Comparison of ENCODE assay signal across 40 cellular contexts in genomic region chr4:119240568-119240967, GRCh38.
"Had no signal": no experiment of that assay in that cellular context is flagged by ENCODE, and none has a peak within 500 bp of the region (broad histone marks: within the 10 kb centered on the region; RNA-seq: fewer than 3 reads in every experiment).

No MANE protein-coding gene starts in this region.

- H3K9me3 Mint-ChIP-seq: activated CD4-positive, alpha-beta memory T cell treated with anti-CD3 and anti-CD28 coated beads, Interleukin-2, amount 10 ng/mL, durations not matched to agents 7 days and 5 days; activated CD4-positive, alpha-beta T cell treated with anti-CD3 and anti-CD28 coated beads, Interleukin-2, amount 10 ng/mL, durations not matched to agents 7 days and 5 days; activated naive CD4-positive, alpha-beta T cell treated with anti-CD3 and anti-CD28 coated beads for 36 hours; activated naive CD4-positive, alpha-beta T cell treated with anti-CD3 and anti-CD28 coated beads, Interleukin-2, amount 50 U/mL, for 72 hours; activated naive CD8-positive, alpha-beta T cell treated with anti-CD3 and anti-CD28 coated beads for 36 hours; activated T-cell treated with anti-CD3 and anti-CD28 coated beads, Interleukin-2, amount 50 U/mL, for 24 hours; central memory CD8-positive, alpha-beta T cell; T-helper 1 cell treated with Interleukin-12 subunit alpha and Interleukin-12 subunit beta and Interleukin-4 antibody, amounts not matched to agents 30 μg/mL and 1 μg/mL, for 36 hours; T-helper 2 cell treated with Interferon-gamma antibody and Interleukin-4, amounts not matched to agents 5 μg/mL and 100 μg/mL, for 36 hours; WTC11 had no signal

- H3K27ac Mint-ChIP-seq: activated CD4-positive, alpha-beta memory T cell treated with anti-CD3 and anti-CD28 coated beads, Interleukin-2, amount 10 ng/mL, durations not matched to agents 7 days and 5 days; activated CD4-positive, alpha-beta T cell treated with anti-CD3 and anti-CD28 coated beads for 36 hours; activated CD4-positive, alpha-beta T cell treated with anti-CD3 and anti-CD28 coated beads, Interleukin-2, amount 10 ng/mL, durations not matched to agents 7 days and 5 days; activated CD8-positive, alpha-beta memory T cell treated with anti-CD3 and anti-CD28 coated beads, Interleukin-2, amount 10 ng/mL, durations not matched to agents 7 days and 5 days; activated CD8-positive, alpha-beta T cell treated with anti-CD3 and anti-CD28 coated beads, Interleukin-2, amount 10 ng/mL, durations not matched to agents 7 days and 5 days; activated naive CD4-positive, alpha-beta T cell treated with anti-CD3 and anti-CD28 coated beads for 36 hours; activated naive CD4-positive, alpha-beta T cell treated with anti-CD3 and anti-CD28 coated beads, Interleukin-2, amount 50 U/mL, for 72 hours; activated naive CD8-positive, alpha-beta T cell treated with anti-CD3 and anti-CD28 coated beads for 36 hours; activated T-cell treated with anti-CD3 and anti-CD28 coated beads, Interleukin-2, amount 50 U/mL, for 24 hours; T-helper 1 cell treated with Interleukin-12 subunit alpha and Interleukin-12 subunit beta and Interleukin-4 antibody, amounts not matched to agents 30 μg/mL and 1 μg/mL, for 36 hours; T-helper 2 cell treated with Interferon-gamma antibody and Interleukin-4, amounts not matched to agents 5 μg/mL and 100 μg/mL, for 36 hours had no signal

- ATAC-seq: activated CD4-positive, alpha-beta T cell treated with anti-CD3 and anti-CD28 coated beads for 36 hours; activated CD4-positive, CD25-positive, alpha-beta regulatory T cell treated with anti-CD3 and anti-CD28 coated beads, Interleukin-2, amount 50 U/mL, for 24 hours; activated CD8-positive, alpha-beta memory T cell treated with anti-CD3 and anti-CD28 coated beads, Interleukin-2, amount 10 ng/mL, durations not matched to agents 7 days and 5 days; activated CD8-positive, alpha-beta T cell treated with anti-CD3 and anti-CD28 coated beads, Interleukin-2, amount 10 ng/mL, durations not matched to agents 7 days and 5 days; activated naive CD4-positive, alpha-beta T cell treated with anti-CD3 and anti-CD28 coated beads, Interleukin-2, amount 50 U/mL, for 72 hours; body of pancreas; WTC11 had no signal

- H3K27me3 ChIP-seq: adrenal gland, body of pancreas, brain microvascular endothelial cell, breast epithelium, cardiac muscle cell had no signal

- H3K9me3 ChIP-seq: adrenal gland, body of pancreas, breast epithelium had no signal

- H3K27ac ChIP-seq: adrenal gland, body of pancreas, brain microvascular endothelial cell, breast epithelium, cardiac muscle cell, WERI-Rb-1 had no signal

- H3K36me3 ChIP-seq: brain microvascular endothelial cell, breast epithelium, WERI-Rb-1 had no signal

- H3K27me3 Mint-ChIP-seq: activated CD4-positive, alpha-beta memory T cell treated with anti-CD3 and anti-CD28 coated beads, Interleukin-2, amount 10 ng/mL, durations not matched to agents 7 days and 5 days; activated CD4-positive, alpha-beta T cell treated with anti-CD3 and anti-CD28 coated beads for 36 hours; activated CD4-positive, alpha-beta T cell treated with anti-CD3 and anti-CD28 coated beads, Interleukin-2, amount 10 ng/mL, durations not matched to agents 7 days and 5 days; activated CD8-positive, alpha-beta memory T cell treated with anti-CD3 and anti-CD28 coated beads, Interleukin-2, amount 10 ng/mL, durations not matched to agents 7 days and 5 days; activated naive CD8-positive, alpha-beta T cell treated with anti-CD3 and anti-CD28 coated beads for 36 hours; activated T-cell treated with anti-CD3 and anti-CD28 coated beads, Interleukin-2, amount 50 U/mL, for 24 hours; central memory CD8-positive, alpha-beta T cell had no signal

- FAIRE-seq: astrocyte, TTC549 had no signal

- H3K4me1 ChIP-seq: breast epithelium had no signal

- H3K4me3 Mint-ChIP-seq: activated CD4-positive, alpha-beta memory T cell treated with anti-CD3 and anti-CD28 coated beads, Interleukin-2, amount 10 ng/mL, durations not matched to agents 7 days and 5 days; activated CD4-positive, alpha-beta T cell treated with anti-CD3 and anti-CD28 coated beads for 36 hours; activated CD4-positive, alpha-beta T cell treated with anti-CD3 and anti-CD28 coated beads, Interleukin-2, amount 10 ng/mL, durations not matched to agents 7 days and 5 days; activated CD8-positive, alpha-beta memory T cell treated with anti-CD3 and anti-CD28 coated beads, Interleukin-2, amount 10 ng/mL, durations not matched to agents 7 days and 5 days; activated CD8-positive, alpha-beta T cell treated with anti-CD3 and anti-CD28 coated beads, Interleukin-2, amount 10 ng/mL, durations not matched to agents 7 days and 5 days; activated naive CD4-positive, alpha-beta T cell treated with anti-CD3 and anti-CD28 coated beads for 36 hours; activated naive CD8-positive, alpha-beta T cell treated with anti-CD3 and anti-CD28 coated beads for 36 hours; activated T-cell treated with anti-CD3 and anti-CD28 coated beads, Interleukin-2, amount 50 U/mL, for 24 hours; central memory CD8-positive, alpha-beta T cell; T-helper 1 cell treated with Interleukin-12 subunit alpha and Interleukin-12 subunit beta and Interleukin-4 antibody, amounts not matched to agents 30 μg/mL and 1 μg/mL, for 36 hours; T-helper 2 cell treated with Interferon-gamma antibody and Interleukin-4, amounts not matched to agents 5 μg/mL and 100 μg/mL, for 36 hours; WTC11 had no signal

- H3K4me3 ChIP-seq: adrenal gland, body of pancreas, breast epithelium, cardiac muscle cell had no signal

- DNase-seq: activated CD4-positive, alpha-beta memory T cell treated with anti-CD3 and anti-CD28 coated beads, Interleukin-2, amount 10 ng/mL, durations not matched to agents 7 days and 5 days; activated CD4-positive, alpha-beta T cell treated with anti-CD3 and anti-CD28 coated beads for 1 hour; activated CD4-positive, alpha-beta T cell treated with anti-CD3 and anti-CD28 coated beads for 36 hours; activated CD4-positive, alpha-beta T cell treated with anti-CD3 and anti-CD28 coated beads for 48 hours; activated CD4-positive, alpha-beta T cell treated with anti-CD3 and anti-CD28 coated beads, Interleukin-2, amount 10 ng/mL, durations not matched to agents 7 days and 5 days; activated CD4-positive, alpha-beta T cell treated with anti-CD3 and anti-CD28 coated beads, Interleukin-2, amount 50 U/mL, for 48 hours; activated CD4-positive, CD25-positive, alpha-beta regulatory T cell; activated CD8-positive, alpha-beta memory T cell treated with anti-CD3 and anti-CD28 coated beads for 24 hours; activated CD8-positive, alpha-beta memory T cell treated with anti-CD3 and anti-CD28 coated beads, Interleukin-2, amount 10 ng/mL, durations not matched to agents 7 days and 5 days; activated CD8-positive, alpha-beta memory T cell treated with anti-CD3 and anti-CD28 coated beads, Interleukin-2, amount 50 U/mL, for 48 hours; activated CD8-positive, alpha-beta T cell treated with anti-CD3 and anti-CD28 coated beads, Interleukin-2, amount 10 ng/mL, durations not matched to agents 7 days and 5 days; activated effector memory CD4-positive, alpha-beta T cell treated with anti-CD3 and anti-CD28 coated beads, Interleukin-2, amount 50 U/mL, for 16 hours; activated gamma-delta T cell treated with Interleukin-2 at 50 U/mL for 16 hours; activated naive CD4-positive, alpha-beta T cell; activated naive CD4-positive, alpha-beta T cell treated with anti-CD3 and anti-CD28 coated beads for 36 hours; activated naive CD4-positive, alpha-beta T cell treated with anti-CD3 and anti-CD28 coated beads, Interleukin-2, amount 50 U/mL, for 16 hours; activated naive CD8-positive, alpha-beta T cell treated with anti-CD3 and anti-CD28 coated beads for 36 hours; activated T-cell treated with anti-CD3 and anti-CD28 coated beads, Interleukin-2, amount 50 U/mL, for 24 hours; activated T-cell treated with anti-CD3 and anti-CD28 coated beads, Interleukin-2, amount 50 U/mL, for 48 hours; adrenal gland; amniotic stem cell; aorta; body of pancreas; brain microvascular endothelial cell; caudate nucleus; cerebellar nuclear complex; T-helper 1 cell; T-helper 2 cell; T-helper 9 cell; WERI-Rb-1 had no signal
